Comparison of ENCODE assay signal across 8 cellular contexts in genomic region chr12:31072962-31073361, GRCh38. TPM values are rescaled to one million over a fixed set of nuclear protein-coding genes. Genes with fewer than 3 reads are reported as not detected.
DNase-seq lines count a peak whose midpoint lies in the region; ATAC-seq and TF ChIP-seq lines count a peak whose summit lies in the region.
"Not testable (repeated sequence)": the region's sequence is repeated elsewhere in the genome, so short reads cannot be mapped to it uniquely, and the experiment has no call there.

No MANE protein-coding gene starts in this region.

- peak overlapping the region; percentile 93 for H3K4me3 Mint-ChIP-seq in WTC11
- H3K4me3 Mint-ChIP-seq in MCF 10A (ENCODE audit: unreplicated experiment), result peak overlapping the region; percentile 97
- peak overlapping the region; percentile 94 for H3K4me3 Mint-ChIP-seq in glutamatergic neuron (ENCODE audit: unreplicated experiment)

- peaks cover 37% of the 10 kb centered on the region for H3K4me1 Mint-ChIP-seq in WTC11
- H3K4me1 Mint-ChIP-seq in MCF 10A (ENCODE audit: insufficient read depth, unreplicated experiment), result peaks cover 16% of the 10 kb centered on the region
- H3K4me1 Mint-ChIP-seq in glutamatergic neuron (ENCODE audit: low read depth, unreplicated experiment), result not testable (repeated sequence)

- not testable (repeated sequence) for BruUV-seq in HCT116 (replicated peaks; lab: Mats Ljungman, UMichigan); MCF 10A (replicated peaks; lab: Mats Ljungman, UMichigan)

- TF ChIP-seq CTCF in AG09309 (IDR thresholded peaks at IDR 0.05; ENCODE audit: control insufficient read depth, insufficient read depth, low read depth, low read length, missing control alignments); HCT116 (IDR thresholded peaks at IDR 0.05 in 2 of 3, conservative IDR thresholded peaks at IDR 0.05 in 1 of 3; ENCODE audit: borderline replicate concordance in 1 of 3, insufficient read depth in 1 of 3, low read depth in 2 of 3, low read length in 2 of 3); WTC11 (IDR thresholded peaks at IDR 0.05); MCF 10A (IDR thresholded peaks at IDR 0.05; ENCODE audit: unreplicated experiment); glutamatergic neuron (IDR thresholded peaks at IDR 0.05; ENCODE audit: partially characterized antibody, unreplicated experiment): not testable (repeated sequence)

- not testable (repeated sequence) for DNase-seq in AG09309 (ENCODE audit: low read depth); HCT116 (ENCODE audit: low read depth, low spot score); WTC11 (ENCODE audit: low spot score); glutamatergic neuron
- DNase-seq in NCI-H345 (lab: John Stamatoyannopoulos, UW) (peak; percentile 8), MCF 10A (ENCODE audit: unreplicated experiment) (peak; percentile 34)

- peak overlapping the region; percentile 70 for H3K4me3 ChIP-seq in AG09309 (ENCODE audit: control insufficient read depth, low read depth, low read length)
- H3K4me3 ChIP-seq in HCT116 (replicated peaks in 1 of 2; ENCODE audit: low read depth in 1 of 2, low read length in 2 of 2), result peak overlapping the region; percentile 70 to 78
- H3K4me3 ChIP-seq in mucosa of rectum (ENCODE audit: low read length in 2 of 2), result peak overlapping the region; percentile 84 to 89
- H3K4me3 ChIP-seq in skin epidermis, result peak overlapping the region; percentile 48 to 72 (median 66)

- H3K9me2 ChIP-seq in HCT116 (ENCODE audit: insufficient read depth), result not testable (repeated sequence)

- CTCF ChIA-PET in HCT116 (lab: Charles Lee); WTC11 (lab: Charles Lee): not testable (repeated sequence)
- CTCF ChIA-PET in MCF 10A (lab: Yijun Ruan, JAX), result interaction anchor here (0.6 to 0.7 kb wide), 2 partner anchors 77 to 172 kb away, joined by 3 to 5 read pairs; no protein-coding TSS in a partner anchor

- H3K9me3 Mint-ChIP-seq in WTC11; MCF 10A (ENCODE audit: unreplicated experiment); glutamatergic neuron (ENCODE audit: unreplicated experiment): not testable (repeated sequence)

- ATAC-seq in HCT116 (peak; percentile 24), WTC11 (peak; percentile 11)

- H3K27me3 ChIP-seq in HCT116 (ENCODE audit: insufficient read depth, low read length); mucosa of rectum (ENCODE audit: control insufficient read depth in 2 of 2, insufficient read depth in 2 of 2, low read length in 2 of 2): not testable (repeated sequence)

- not testable (repeated sequence) for H4K20me1 ChIP-seq in HCT116 (ENCODE audit: insufficient read depth)

- peak overlapping the region; percentile 85 for H3K9ac ChIP-seq in HCT116 (ENCODE audit: low read length)
- not testable (repeated sequence) for H3K9ac ChIP-seq in mucosa of rectum (ENCODE audit: low read depth in 1 of 2, low read length in 2 of 2)

- H3K4me2 ChIP-seq in HCT116 (ENCODE audit: low read length), result peak overlapping the region; percentile 84

- TF ChIP-seq RAD21 in HCT116 (IDR thresholded peaks at IDR 0.05; ENCODE audit: low read depth), result not testable (repeated sequence)

- not testable (repeated sequence) for H3K36me3 ChIP-seq in HCT116 (ENCODE audit: control insufficient read depth in 1 of 2, insufficient read depth in 2 of 2, low read length in 2 of 2); mucosa of rectum (ENCODE audit: control insufficient read depth in 2 of 2, insufficient read depth in 2 of 2, low read length in 2 of 2)

- POLR2A ChIA-PET in HCT116 (lab: Charles Lee); WTC11 (lab: Charles Lee); MCF 10A (lab: Yijun Ruan, JAX): not testable (repeated sequence)

- not testable (repeated sequence) for H3K27ac Mint-ChIP-seq in WTC11; glutamatergic neuron (ENCODE audit: unreplicated experiment)
- H3K27ac Mint-ChIP-seq in MCF 10A (ENCODE audit: low read depth, unreplicated experiment), result peak overlapping the region; percentile 95

- not testable (repeated sequence) for H3K36me3 Mint-ChIP-seq in WTC11; glutamatergic neuron (ENCODE audit: unreplicated experiment)
- peaks cover 21% of the 10 kb centered on the region for H3K36me3 Mint-ChIP-seq in MCF 10A (ENCODE audit: insufficient read depth, unreplicated experiment)

- not testable (repeated sequence) for H3K9me3 ChIP-seq in HCT116 (ENCODE audit: control insufficient read depth in 1 of 2, insufficient read depth in 1 of 2, low read depth in 1 of 2, low read length in 2 of 2); mucosa of rectum (ENCODE audit: control insufficient read depth in 2 of 2, low read length in 2 of 2)

- peaks cover 9 to 16% of the 10 kb centered on the region in 2 experiments; a peak in 3 of 4 replicates for H3K4me1 ChIP-seq in HCT116 (ENCODE audit: control insufficient read depth in 1 of 2, insufficient read depth in 2 of 2, low read length in 2 of 2)
- not testable (repeated sequence) for H3K4me1 ChIP-seq in mucosa of rectum (ENCODE audit: control insufficient read depth in 2 of 2, insufficient read depth in 2 of 2, low read length in 2 of 2)

- intact Hi-C loops in HCT116 (cut with micrococcal nuclease); MCF 10A (cut with micrococcal nuclease): not testable (repeated sequence)

- TF ChIP-seq POLR2A in HCT116 (IDR thresholded peaks at IDR 0.05; ENCODE audit: borderline replicate concordance, extremely low read depth, insufficient read depth, insufficient read length), result not testable (repeated sequence)

- peaks cover 36% of the 10 kb centered on the region for H3K79me2 ChIP-seq in HCT116 (ENCODE audit: insufficient read depth, low read length)

- not testable (repeated sequence) for H3K27me3 Mint-ChIP-seq in WTC11 (ENCODE audit: low read depth); MCF 10A (ENCODE audit: insufficient read depth, unreplicated experiment); glutamatergic neuron (ENCODE audit: unreplicated experiment)

- H2AFZ ChIP-seq in HCT116 (ENCODE audit: low read depth, low read length, poor library complexity, severe bottlenecking), result not testable (repeated sequence)

- RAD21 ChIA-PET in HCT116 (lab: Charles Lee; ENCODE audit: low non-redundant PET in 1 of 2, low total read pairs in 2 of 2, uncharacterized antibody in 2 of 2, unreplicated experiment in 2 of 2), result not testable (repeated sequence)

- peak overlapping the region; percentile 82; the same call in 1 of the 2 replicates for H3K27ac ChIP-seq in HCT116 (ENCODE audit: low read depth, low read length)
- not testable (repeated sequence) for H3K27ac ChIP-seq in mucosa of rectum (ENCODE audit: low read depth in 2 of 2, low read length in 2 of 2)
- peak overlapping the region in 3 of 21 experiments; percentile 78 to 89 (median 88) for H3K27ac ChIP-seq in skin epidermis

RNA-seq across cellular contexts. Expression of gene DDX11, which starts 0.7 kb away (rescaled TPM):
- total RNA-seq in HCT116 (2021; ENCODE audit: unreplicated experiment), result 136 TPM
- polyA plus RNA-seq in HCT116 (2012), result 69.2 and 75.4 TPM in 2 replicates
- 179 to 219 TPM (median 186 TPM) in 3 replicates for total RNA-seq in WTC11 (2021)
- total RNA-seq in MCF 10A (2022), result 47.8 and 48.7 TPM in 2 replicates
- total RNA-seq in glutamatergic neuron (ENCODE audit: unreplicated experiment), result 31.9 TPM
